Comparison of ENCODE assay signal across 11 cellular contexts in the genomic region with DNA sequence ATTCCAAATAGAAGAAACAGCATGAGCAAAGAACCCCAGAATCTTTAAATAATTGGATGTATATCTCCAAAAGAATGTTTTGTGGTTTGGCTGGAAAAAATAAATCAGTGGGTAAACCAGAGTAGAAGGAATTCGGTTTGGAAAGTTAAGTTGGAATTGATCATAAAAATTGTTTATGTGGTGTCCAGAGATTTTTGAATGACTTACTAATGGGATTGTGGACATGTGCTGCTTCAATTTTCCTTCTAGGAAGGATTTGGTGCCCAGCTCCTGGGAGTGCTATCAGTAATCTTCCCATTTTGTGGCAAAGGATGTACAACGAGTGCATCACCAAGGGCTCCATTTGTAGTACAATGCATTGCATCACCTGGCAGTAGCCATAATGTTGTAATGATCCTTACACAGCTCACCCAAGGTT.
"Had no signal": no experiment of that assay in that cellular context is flagged by ENCODE, and none has a peak within 500 bp of the region (broad histone marks: within the 10 kb centered on the region; RNA-seq: fewer than 3 reads in every experiment).

No MANE protein-coding gene starts in this region.

- H3K4me3 Mint-ChIP-seq: nephron progenitor cell; stimulated activated memory B cell treated with anti-CD40 and anti-IgM and Interleukin-4, amounts not matched to agents 10 μg/mL and 1 μg/mL and 100 μg/mL, for 72 hours had no signal

- ATAC-seq: activated naive CD4-positive, alpha-beta T cell treated with anti-CD3 and anti-CD28 coated beads, Interleukin-2, amount 50 U/mL, for 72 hours; right lobe of liver; stimulated activated memory B cell treated with anti-CD40 and anti-IgM and Interleukin-4, amounts not matched to agents 10 μg/mL and 1 μg/mL and 100 μg/mL, for 72 hours had no signal

- DNase-seq: activated CD4-positive, alpha-beta T cell treated with anti-CD3 and anti-CD28 coated beads, Interleukin-2, amount 50 U/mL, for 1 hour; activated CD4-positive, CD25-positive, alpha-beta regulatory T cell; dorsolateral prefrontal cortex; nephron progenitor cell; right lobe of liver; spleen; stimulated activated CD4-positive, alpha-beta T cell treated with anti-CD3 and anti-CD28 coated beads, Interleukin-1b, Interleukin-23, amount 100 ng/mL, for 48 hours; trophoblast cell had no signal

- H3K27ac Mint-ChIP-seq: activated naive CD4-positive, alpha-beta T cell treated with anti-CD3 and anti-CD28 coated beads, Interleukin-2, amount 50 U/mL, for 72 hours; nephron progenitor cell; stimulated activated memory B cell treated with anti-CD40 and anti-IgM and Interleukin-4, amounts not matched to agents 10 μg/mL and 1 μg/mL and 100 μg/mL, for 72 hours had no signal

- H3K36me3 Mint-ChIP-seq: activated naive CD4-positive, alpha-beta T cell treated with anti-CD3 and anti-CD28 coated beads, Interleukin-2, amount 50 U/mL, for 72 hours; stimulated activated memory B cell treated with anti-CD40 and anti-IgM and Interleukin-4, amounts not matched to agents 10 μg/mL and 1 μg/mL and 100 μg/mL, for 72 hours had no signal

- H3K9me3 Mint-ChIP-seq: nephron progenitor cell had no signal

- H3K4me3 ChIP-seq: dorsolateral prefrontal cortex, prostate gland, right lobe of liver, spleen had no signal

- H3K4me1 Mint-ChIP-seq: nephron progenitor cell; stimulated activated memory B cell treated with anti-CD40 and anti-IgM and Interleukin-4, amounts not matched to agents 10 μg/mL and 1 μg/mL and 100 μg/mL, for 72 hours had no signal

- H3K27me3 Mint-ChIP-seq: stimulated activated memory B cell treated with anti-CD40 and anti-IgM and Interleukin-4, amounts not matched to agents 10 μg/mL and 1 μg/mL and 100 μg/mL, for 72 hours had no signal
